Comparison of ENCODE assay signal across 9 cellular contexts in the genomic region with DNA sequence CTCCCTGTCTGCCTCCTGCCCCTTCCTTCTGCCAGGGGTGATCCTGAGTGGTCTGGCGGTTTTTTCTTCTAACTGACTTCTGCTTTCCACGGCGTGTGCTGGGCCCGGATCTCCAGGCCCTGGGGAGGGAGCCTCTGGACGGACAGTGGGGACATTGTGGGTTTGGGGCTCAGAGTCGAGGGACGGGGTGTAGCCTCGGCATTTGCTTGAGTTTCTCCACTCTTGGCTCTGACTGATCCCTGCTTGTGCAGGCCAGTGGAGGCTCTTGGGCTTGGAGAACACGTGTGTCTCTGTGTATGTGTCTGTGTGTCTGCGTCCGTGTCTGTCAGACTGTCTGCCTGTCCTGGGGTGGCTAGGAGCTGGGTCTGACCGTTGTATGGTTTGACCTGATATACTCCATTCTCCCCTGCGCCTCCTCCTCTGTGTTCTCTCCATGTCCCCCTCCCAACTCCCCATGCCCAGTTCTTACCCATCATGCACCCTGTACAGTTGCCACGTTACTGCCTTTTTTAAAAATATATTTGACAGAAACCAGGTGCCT. TPM values are rescaled to one million over a fixed set of nuclear protein-coding genes. Genes with fewer than 3 reads are reported as not detected.
DNase-seq lines count a peak whose midpoint lies in the region; ATAC-seq and TF ChIP-seq lines count a peak whose summit lies in the region.
"Had no signal": no experiment of that assay in that cellular context is flagged by ENCODE, and none has a peak within 500 bp of the region (broad histone marks: within the 10 kb centered on the region; RNA-seq: fewer than 3 reads in every experiment).

No MANE protein-coding gene starts in this region.

- H3K4me3 ChIP-seq in neural progenitor cell (no peak overlapping the region), upper lobe of right lung (no peak overlapping the region)

- ATAC-seq in activated CD8-positive, alpha-beta memory T cell treated with anti-CD3 and anti-CD28 coated beads, Interleukin-2, amount 10 ng/mL, durations not matched to agents 7 days and 5 days = no peak
- ATAC-seq in upper lobe of right lung = no peak
- ATAC-seq in GM21381 (IDR thresholded peaks at IDR 0.05; ENCODE audit: unreplicated experiment) = no peak
- no peak for ATAC-seq in GM21825 (IDR thresholded peaks at IDR 0.05; ENCODE audit: unreplicated experiment)

- no peaks in the 10 kb centered on the region for H3K9me3 Mint-ChIP-seq in activated CD8-positive, alpha-beta memory T cell treated with anti-CD3 and anti-CD28 coated beads, Interleukin-2, amount 10 ng/mL, durations not matched to agents 7 days and 5 days (ENCODE audit: low read depth)
- no peaks in the 10 kb centered on the region for H3K9me3 Mint-ChIP-seq in endothelial cell (ENCODE audit: unreplicated experiment)
- no peaks in the 10 kb centered on the region for H3K9me3 Mint-ChIP-seq in neural progenitor cell

- intact Hi-C loops in upper lobe of right lung (cut with DNase I) = no loop called here

- H3K27ac Mint-ChIP-seq in activated CD8-positive, alpha-beta memory T cell treated with anti-CD3 and anti-CD28 coated beads, Interleukin-2, amount 10 ng/mL, durations not matched to agents 7 days and 5 days = peak overlapping the region; percentile 54
- peak overlapping the region; percentile 84 for H3K27ac Mint-ChIP-seq in endothelial cell (ENCODE audit: unreplicated experiment)
- H3K27ac Mint-ChIP-seq in neural progenitor cell = peak overlapping the region; percentile 38

- CTCF ChIA-PET in activated CD8-positive, alpha-beta memory T cell treated with anti-CD3 and anti-CD28 coated beads, Interleukin-2, amount 10 ng/mL, durations not matched to agents 7 days and 5 days (lab: Charles Lee) = interaction anchor here (0.9 to 7.6 kb wide), 7 partner anchors 11 to 139 kb away, joined by 3 to 88 read pairs (median 7); a partner anchor contains a TSS

- H3K4me1 Mint-ChIP-seq in activated CD8-positive, alpha-beta memory T cell treated with anti-CD3 and anti-CD28 coated beads, Interleukin-2, amount 10 ng/mL, durations not matched to agents 7 days and 5 days = peaks cover 26% of the 10 kb centered on the region
- peaks cover 41% of the 10 kb centered on the region for H3K4me1 Mint-ChIP-seq in endothelial cell (ENCODE audit: unreplicated experiment)
- peaks cover 30% of the 10 kb centered on the region for H3K4me1 Mint-ChIP-seq in neural progenitor cell

- no peaks in the 10 kb centered on the region for H3K36me3 ChIP-seq in neural progenitor cell
- H3K36me3 ChIP-seq in upper lobe of right lung = peaks cover 38% of the 10 kb centered on the region

- no peak overlapping the region for H2AFZ ChIP-seq in neural progenitor cell (replicated peaks)

- TF ChIP-seq CTCF in endothelial cell (IDR thresholded peaks at IDR 0.05; ENCODE audit: unreplicated experiment) (no peak), neural progenitor cell (IDR thresholded peaks at IDR 0.05) (no peak), upper lobe of right lung (IDR thresholded peaks at IDR 0.05) (no peak)

- no peak overlapping the region for H3K27ac ChIP-seq in neural progenitor cell
- peak overlapping the region; percentile 65 for H3K27ac ChIP-seq in upper lobe of right lung

- peaks cover 3% of the 10 kb centered on the region for H3K36me3 Mint-ChIP-seq in activated CD8-positive, alpha-beta memory T cell treated with anti-CD3 and anti-CD28 coated beads, Interleukin-2, amount 10 ng/mL, durations not matched to agents 7 days and 5 days
- peaks cover 51% of the 10 kb centered on the region for H3K36me3 Mint-ChIP-seq in endothelial cell (ENCODE audit: low read depth, unreplicated experiment)
- peaks cover 9% of the 10 kb centered on the region for H3K36me3 Mint-ChIP-seq in neural progenitor cell

- H3K4me1 ChIP-seq in neural progenitor cell (peaks cover 8% of the 10 kb centered on the region), upper lobe of right lung (peaks cover 30% of the 10 kb centered on the region)

- H3K27me3 ChIP-seq in neural progenitor cell (no peaks in the 10 kb centered on the region), upper lobe of right lung (no peaks in the 10 kb centered on the region)

- H3F3A ChIP-seq in neural progenitor cell (ENCODE audit: low read depth) = peaks cover 19% of the 10 kb centered on the region

- no peak overlapping the region for H3K4me3 Mint-ChIP-seq in activated CD8-positive, alpha-beta memory T cell treated with anti-CD3 and anti-CD28 coated beads, Interleukin-2, amount 10 ng/mL, durations not matched to agents 7 days and 5 days
- H3K4me3 Mint-ChIP-seq in endothelial cell (ENCODE audit: unreplicated experiment) (no peak overlapping the region), neural progenitor cell (no peak overlapping the region)

- no peak for DNase-seq in activated CD8-positive, alpha-beta memory T cell treated with anti-CD3 and anti-CD28 coated beads, Interleukin-2, amount 10 ng/mL, durations not matched to agents 7 days and 5 days
- DNase-seq in activated CD8-positive, alpha-beta memory T cell treated with anti-CD3 and anti-CD28 coated beads, Interleukin-2, amount 50 U/mL, for 4 hours = no peak
- DNase-seq in endothelial cell (ENCODE audit: low spot score) (no peak), neural progenitor cell (ENCODE audit: low spot score) (no peak), upper lobe of right lung (no peak)
- no peak for DNase-seq in stimulated activated naive CD4-positive, alpha-beta T cell treated with Interleukin-2 at 50 U/mL for 16 hours (lab: John Stamatoyannopoulos, UW)
- DNase-seq: NCI-H2107 had no signal

- no peak overlapping the region for H3K4me2 ChIP-seq in neural progenitor cell

- no peaks in the 10 kb centered on the region for H3K9me3 ChIP-seq in neural progenitor cell (ENCODE audit: low read depth)
- no peaks in the 10 kb centered on the region for H3K9me3 ChIP-seq in upper lobe of right lung

- no peaks in the 10 kb centered on the region for H3K79me2 ChIP-seq in neural progenitor cell (ENCODE audit: low read depth)

- no peak overlapping the region for H3K9ac ChIP-seq in neural progenitor cell

- H4K20me1 ChIP-seq in neural progenitor cell (ENCODE audit: low read depth) = no peaks in the 10 kb centered on the region

- H3K27me3 Mint-ChIP-seq in activated CD8-positive, alpha-beta memory T cell treated with anti-CD3 and anti-CD28 coated beads, Interleukin-2, amount 10 ng/mL, durations not matched to agents 7 days and 5 days = no peaks in the 10 kb centered on the region
- H3K27me3 Mint-ChIP-seq in endothelial cell (ENCODE audit: unreplicated experiment) (peaks cover 13% of the 10 kb centered on the region), neural progenitor cell (ENCODE audit: insufficient read depth, low read depth) (peaks cover 9% of the 10 kb centered on the region)

RNA-seq across cellular contexts. Expression of a gene that starts 10.2 kb away (rescaled TPM):
- total RNA-seq in activated CD8-positive, alpha-beta memory T cell treated with anti-CD3 and anti-CD28 coated beads, Interleukin-2, amount 10 ng/mL, durations not matched to agents 7 days and 5 days = 10 to 100 TPM; 39.8 to 49.9 TPM
- total RNA-seq in endothelial cell (ENCODE audit: unreplicated experiment) (142 TPM), neural progenitor cell (ENCODE audit: low replicate concordance) (34.8 and 69.7 TPM in 2 replicates), upper lobe of right lung (59.8 TPM)

RNA-seq across cellular contexts. Expression of a gene that starts 13.3 kb away (rescaled TPM):
- total RNA-seq in activated CD8-positive, alpha-beta memory T cell treated with anti-CD3 and anti-CD28 coated beads, Interleukin-2, amount 10 ng/mL, durations not matched to agents 7 days and 5 days = 1,000 to 10,000 TPM in 1 of 2 experiments, 100 to 1,000 TPM in 1; 734 to 1,112 TPM
- total RNA-seq in endothelial cell (ENCODE audit: unreplicated experiment) (962 TPM), neural progenitor cell (ENCODE audit: low replicate concordance) (1,851 and 2,068 TPM in 2 replicates), upper lobe of right lung (660 TPM)

RNA-seq across cellular contexts. Expression of a gene that starts 16.9 kb away (rescaled TPM):
- total RNA-seq in activated CD8-positive, alpha-beta memory T cell treated with anti-CD3 and anti-CD28 coated beads, Interleukin-2, amount 10 ng/mL, durations not matched to agents 7 days and 5 days = not detected
- total RNA-seq in endothelial cell (ENCODE audit: unreplicated experiment) = 11.2 TPM
- 0.54 and 1.5 TPM in 2 replicates for total RNA-seq in neural progenitor cell (ENCODE audit: low replicate concordance)
- total RNA-seq in upper lobe of right lung = 0.52 TPM

RNA-seq across cellular contexts. Expression of a gene that starts 23.7 kb away (rescaled TPM):
- total RNA-seq in activated CD8-positive, alpha-beta memory T cell treated with anti-CD3 and anti-CD28 coated beads, Interleukin-2, amount 10 ng/mL, durations not matched to agents 7 days and 5 days = 10 to 100 TPM; 28.0 to 39.6 TPM
- total RNA-seq in endothelial cell (ENCODE audit: unreplicated experiment) (31.8 TPM), neural progenitor cell (ENCODE audit: low replicate concordance) (33.9 and 47.0 TPM in 2 replicates), upper lobe of right lung (32.3 TPM)

RNA-seq across cellular contexts. Expression of a gene that starts 31.7 kb away (rescaled TPM):
- 10 to 100 TPM; 24.5 to 37.7 TPM for total RNA-seq in activated CD8-positive, alpha-beta memory T cell treated with anti-CD3 and anti-CD28 coated beads, Interleukin-2, amount 10 ng/mL, durations not matched to agents 7 days and 5 days
- 16.7 TPM for total RNA-seq in endothelial cell (ENCODE audit: unreplicated experiment)
- 5.1 and 15.5 TPM in 2 replicates for total RNA-seq in neural progenitor cell (ENCODE audit: low replicate concordance)
- 7.1 TPM for total RNA-seq in upper lobe of right lung
